ENCODE assay signal across 14 cellular contexts in genomic region chr18:49648811-49649210, GRCh38.
DNase-seq lines count a peak whose midpoint lies in the region; ATAC-seq and TF ChIP-seq lines count a peak whose summit lies in the region.
"Had no signal": no experiment of that assay in that cellular context is flagged by ENCODE, and none has a peak within 500 bp of the region (broad histone marks: within the 10 kb centered on the region; RNA-seq: fewer than 3 reads in every experiment).

No MANE protein-coding gene starts in this region.

- no peak overlapping the region for H3K4ac ChIP-seq in H9 (ENCODE audit: low read depth, low read length)
- H3K4ac ChIP-seq in mesenchymal stem cell (ENCODE audit: low read depth in 1 of 2, low read length in 2 of 2), result no peak overlapping the region

- ATAC-seq in GM21423 (IDR thresholded peaks at IDR 0.05; ENCODE audit: unreplicated experiment) (no peak), Right ventricle myocardium superior (ENCODE audit: poor library complexity) (no peak)
- ATAC-seq: esophagus mucosa had no signal

- H3K4me1 Mint-ChIP-seq in H9, result peaks cover 15 to 27% of the 10 kb centered on the region in 2 experiments
- H3K4me1 Mint-ChIP-seq: activated naive CD8-positive, alpha-beta T cell treated with anti-CD3 and anti-CD28 coated beads for 36 hours had no signal

- H3K4me1 ChIP-seq in H9 (ENCODE audit: insufficient read depth, low read length) (peaks cover 4% of the 10 kb centered on the region), mesenchymal stem cell (ENCODE audit: control insufficient read depth, insufficient read depth, low read depth, low read length) (peaks cover 25% of the 10 kb centered on the region)

- DNase-seq in H9 (no peak), brain microvascular endothelial cell (no peak), mesenchymal stem cell (no peak), activated gamma-delta T cell (lab: John Stamatoyannopoulos, UW) (no peak), NCI-H69 (lab: John Stamatoyannopoulos, UW) (no peak), Right ventricle myocardium superior (no peak)
- DNase-seq: activated naive CD8-positive, alpha-beta T cell treated with anti-CD3 and anti-CD28 coated beads for 36 hours; mesendoderm; upper lobe of left lung had no signal

- H2BK15ac ChIP-seq in H9 (ENCODE audit: low read depth, low read length) (no peak overlapping the region), mesenchymal stem cell (ENCODE audit: low read depth, poor library complexity, severe bottlenecking) (no peak overlapping the region)

- H2AK5ac ChIP-seq in H9 (ENCODE audit: insufficient read length, low read length), result no peak overlapping the region
- peak overlapping the region; percentile 41 for H2AK5ac ChIP-seq in mesenchymal stem cell (ENCODE audit: low read length, severe bottlenecking)

- no peaks in the 10 kb centered on the region for H3K23me2 ChIP-seq in H9 (ENCODE audit: insufficient read length, low read depth, low read length, poor library complexity, severe bottlenecking)

- no peak overlapping the region for H3K27ac Mint-ChIP-seq in H9
- H3K27ac Mint-ChIP-seq: activated naive CD8-positive, alpha-beta T cell treated with anti-CD3 and anti-CD28 coated beads for 36 hours had no signal

- H2BK12ac ChIP-seq in H9 (ENCODE audit: insufficient read length, low read depth, low read length), result no peak overlapping the region
- no peak overlapping the region for H2BK12ac ChIP-seq in mesenchymal stem cell (ENCODE audit: low read length in 2 of 2)

- intact Hi-C loops in Right ventricle myocardium superior (cut with DNase I), result no loop called here

- no peak overlapping the region for H3K23ac ChIP-seq in H9 (ENCODE audit: insufficient read length, low read depth, low read length)
- H3K23ac ChIP-seq in mesenchymal stem cell (ENCODE audit: low read length in 2 of 2), result no peak overlapping the region

- no peak overlapping the region for H3K18ac ChIP-seq in H9 (ENCODE audit: insufficient read length, low read depth, low read length)
- H3K18ac ChIP-seq in mesenchymal stem cell (ENCODE audit: low read depth in 1 of 2, low read length in 2 of 2), result no peak overlapping the region

- H2BK5ac ChIP-seq in H9 (ENCODE audit: insufficient read length, low read length) (no peak overlapping the region), mesenchymal stem cell (ENCODE audit: low read depth, low read length, poor library complexity, severe bottlenecking) (no peak overlapping the region)

- H3K14ac ChIP-seq in H9 (ENCODE audit: insufficient read depth, low read length) (no peak overlapping the region), mesenchymal stem cell (ENCODE audit: low read length in 2 of 2) (no peak overlapping the region)

- H3K9me3 Mint-ChIP-seq in H9, result no peaks in the 10 kb centered on the region
- H3K9me3 Mint-ChIP-seq: activated naive CD8-positive, alpha-beta T cell treated with anti-CD3 and anti-CD28 coated beads for 36 hours; central memory CD8-positive, alpha-beta T cell had no signal

- no peak overlapping the region for H3K27ac ChIP-seq in 22Rv1
- no peak overlapping the region for H3K27ac ChIP-seq in H9 (ENCODE audit: insufficient read length, low read depth, low read length)
- H3K27ac ChIP-seq in brain microvascular endothelial cell, result no peak overlapping the region
- H3K27ac ChIP-seq in mesenchymal stem cell (ENCODE audit: low read length, poor library complexity, severe bottlenecking), result peak overlapping the region; percentile 71
- H3K27ac ChIP-seq: parathyroid adenoma, upper lobe of left lung had no signal

- no CpG with 5 or more reads among the region's 3 CpGs for WGBS in H9 (ENCODE audit: extremely low coverage, insufficient read length, low lambda C conversion rate)
- 93% methylated on average over 3 of the region's 3 CpGs for WGBS in mesenchymal stem cell

- no peaks in the 10 kb centered on the region for H3K27me3 ChIP-seq in H9 (ENCODE audit: insufficient read depth, low read length)
- H3K27me3 ChIP-seq in brain microvascular endothelial cell (replicated peaks), result no peaks in the 10 kb centered on the region
- no peaks in the 10 kb centered on the region for H3K27me3 ChIP-seq in mesenchymal stem cell (ENCODE audit: control insufficient read depth in 1 of 2, insufficient read depth in 1 of 2, low read length in 2 of 2)
- H3K27me3 ChIP-seq: upper lobe of left lung had no signal

- H3K4me3 Mint-ChIP-seq in H9, result no peak overlapping the region
- H3K4me3 Mint-ChIP-seq: activated naive CD8-positive, alpha-beta T cell treated with anti-CD3 and anti-CD28 coated beads for 36 hours; central memory CD8-positive, alpha-beta T cell had no signal

- in situ Hi-C loops in brain microvascular endothelial cell (cut with HindIII; ENCODE audit: low pct_ligation_motif_present, low sequenced_read_pairs), result no loop called here

- H4K91ac ChIP-seq in H9 (ENCODE audit: insufficient read length, low read depth, low read length) (no peak overlapping the region), mesenchymal stem cell (ENCODE audit: low read length) (no peak overlapping the region)

- H3K36me3 ChIP-seq in brain microvascular endothelial cell (replicated peaks) (no peaks in the 10 kb centered on the region), mesenchymal stem cell (ENCODE audit: control insufficient read depth in 1 of 2, insufficient read depth in 2 of 2, low read depth in 1 of 2, low read length in 2 of 2) (no peaks in the 10 kb centered on the region)
- H3K36me3 ChIP-seq: upper lobe of left lung had no signal

- H3K9ac ChIP-seq in H9 (ENCODE audit: extremely low read depth, insufficient read length, low read length) (no peak overlapping the region), mesenchymal stem cell (ENCODE audit: low read length) (no peak overlapping the region)
- H3K9ac ChIP-seq: parathyroid adenoma had no signal

- no peak overlapping the region for H2BK120ac ChIP-seq in H9 (ENCODE audit: low read depth, low read length, poor library complexity, severe bottlenecking)
- no peak overlapping the region for H2BK120ac ChIP-seq in mesenchymal stem cell (ENCODE audit: low read depth, low read length)

- H4K20me1 ChIP-seq in H9 (ENCODE audit: control insufficient read depth, insufficient read depth, insufficient read length), result no peaks in the 10 kb centered on the region

- no peak overlapping the region for H2BK20ac ChIP-seq in H9 (ENCODE audit: low read depth, low read length, poor library complexity, severe bottlenecking)

- H3K27me3 Mint-ChIP-seq in H9 (ENCODE audit: low read depth), result no peaks in the 10 kb centered on the region; the same call in 1 of the 2 replicates

- H3K4me2 ChIP-seq in H9 (ENCODE audit: insufficient read depth, insufficient read length, low read length) (no peak overlapping the region), mesenchymal stem cell (ENCODE audit: low read length, poor library complexity, severe bottlenecking) (no peak overlapping the region)

- peak; percentile 30 for TF ChIP-seq CTCF in 22Rv1 (IDR thresholded peaks at IDR 0.05)
- peak; percentile 45; the same call in 2 of the 3 replicates for TF ChIP-seq CTCF in H9 (conservative IDR thresholded peaks at IDR 0.05)
- peak; percentile 33 for TF ChIP-seq CTCF in brain microvascular endothelial cell (IDR thresholded peaks at IDR 0.05; ENCODE audit: low read depth, low read length, missing control alignments)

- H4K8ac ChIP-seq in H9 (replicated peaks; ENCODE audit: insufficient read length, low read depth, low read length) (no peak overlapping the region), mesenchymal stem cell (ENCODE audit: low read length) (no peak overlapping the region)

- no peak overlapping the region for H3K56ac ChIP-seq in H9 (ENCODE audit: insufficient read length, low read depth, low read length)

- H2AFZ ChIP-seq in H9 (ENCODE audit: low read length) (no peak overlapping the region), mesenchymal stem cell (ENCODE audit: low read depth, low read length) (no peak overlapping the region)
- H2AFZ ChIP-seq: parathyroid adenoma had no signal

- H3K4me3 ChIP-seq in brain microvascular endothelial cell (ENCODE audit: low read depth, low read length) (no peak overlapping the region), mesenchymal stem cell (ENCODE audit: insufficient read depth in 1 of 2, low read depth in 1 of 2, low read length in 2 of 2) (no peak overlapping the region)
- H3K4me3 ChIP-seq: upper lobe of left lung had no signal

- no peaks in the 10 kb centered on the region for H3K36me3 Mint-ChIP-seq in H9 (ENCODE audit: insufficient read depth in 1 of 3, low read depth in 3 of 3)
- H3K36me3 Mint-ChIP-seq: activated naive CD8-positive, alpha-beta T cell treated with anti-CD3 and anti-CD28 coated beads for 36 hours had no signal

- H3T11ph ChIP-seq in H9 (ENCODE audit: low read length), result no peak overlapping the region

- H3K79me1 ChIP-seq in H9 (ENCODE audit: insufficient read depth, low read depth, low read length, poor library complexity, severe bottlenecking), result no peaks in the 10 kb centered on the region
- no peaks in the 10 kb centered on the region for H3K79me1 ChIP-seq in mesenchymal stem cell (replicated peaks; ENCODE audit: low read length, poor library complexity, severe bottlenecking)

- no peak overlapping the region for H4K5ac ChIP-seq in H9 (ENCODE audit: insufficient read length, low read depth, low read length)

- no peaks in the 10 kb centered on the region for H3K79me2 ChIP-seq in H9 (ENCODE audit: insufficient read depth, low read length)
- H3K79me2 ChIP-seq: parathyroid adenoma had no signal

- H3K9me3 ChIP-seq in H9 (ENCODE audit: control insufficient read depth, low read depth, low read length) (no peaks in the 10 kb centered on the region), mesenchymal stem cell (ENCODE audit: control insufficient read depth, low read length) (no peaks in the 10 kb centered on the region)
- H3K9me3 ChIP-seq: upper lobe of left lung had no signal
